ENCODE assay signal across 27 cellular contexts in genomic region chr11:127644366-127644765, GRCh38.
"Had no signal": no experiment of that assay in that cellular context is flagged by ENCODE, and none has a peak within 500 bp of the region (broad histone marks: within the 10 kb centered on the region; RNA-seq: fewer than 3 reads in every experiment).

No MANE protein-coding gene starts in this region.

- ATAC-seq: effector memory CD8-positive, alpha-beta T cell; esophagus mucosa; foreskin keratinocyte; gastrocnemius medialis; gastroesophageal sphincter; heart left ventricle; heart right ventricle had no signal

- FAIRE-seq: colon, endometrium, endothelial cell of umbilical vein, frontal cortex had no signal

- H3K36me3 ChIP-seq: colonic mucosa, esophagus muscularis mucosa, esophagus squamous epithelium, gastrocnemius medialis, gastroesophageal sphincter, heart left ventricle, heart right ventricle had no signal

- DNase-seq: colonic mucosa; cortex of kidney; dermis blood vessel endothelial cell; dorsolateral prefrontal cortex; effector CD4-positive, alpha-beta T cell; effector CD8-positive, alpha-beta T cell; effector memory CD4-positive, alpha-beta T cell; effector memory CD8-positive, alpha-beta T cell; endodermal cell; esophagus squamous epithelium; foreskin fibroblast; foreskin keratinocyte; foreskin melanocyte; gastrocnemius medialis; glutamatergic neuron; head of caudate nucleus; heart left ventricle; heart right ventricle had no signal

- H3K4me1 ChIP-seq: colonic mucosa, esophagus muscularis mucosa, esophagus squamous epithelium, foreskin keratinocyte, gastroesophageal sphincter, heart left ventricle, heart right ventricle had no signal

- H3K4me3 ChIP-seq: colonic mucosa, coronary artery, dorsolateral prefrontal cortex, esophagus muscularis mucosa, esophagus squamous epithelium, gastrocnemius medialis, gastroesophageal sphincter, heart left ventricle, heart right ventricle had no signal

- H3K27me3 ChIP-seq: colonic mucosa, dorsolateral prefrontal cortex, esophagus muscularis mucosa, esophagus squamous epithelium, foreskin keratinocyte, gastrocnemius medialis, gastroesophageal sphincter, heart left ventricle, heart right ventricle had no signal

- H3K9me3 ChIP-seq: colonic mucosa, esophagus muscularis mucosa, esophagus squamous epithelium, gastrocnemius medialis, gastroesophageal sphincter, heart left ventricle, heart right ventricle had no signal

- H3K27ac ChIP-seq: colonic mucosa, coronary artery, dorsolateral prefrontal cortex, epithelial cell of prostate, esophagus muscularis mucosa, esophagus squamous epithelium, foreskin keratinocyte, gastrocnemius medialis, gastroesophageal sphincter, heart left ventricle, heart right ventricle had no signal
